9 cellular contexts compared by ENCODE assay signal in genomic region chr2:217988840-217989204, GRCh38. TPM values are rescaled to one million over a fixed set of nuclear protein-coding genes. Genes with fewer than 3 reads are reported as not detected.
DNase-seq lines count a peak whose midpoint lies in the region; ATAC-seq and TF ChIP-seq lines count a peak whose summit lies in the region.
"Had no signal": no experiment of that assay in that cellular context is flagged by ENCODE, and none has a peak within 500 bp of the region (broad histone marks: within the 10 kb centered on the region; RNA-seq: fewer than 3 reads in every experiment).

No MANE protein-coding gene starts in this region.

- H3K9ac ChIP-seq in SK-N-SH: no peak overlapping the region

- POLR2A ChIA-PET in SK-N-SH (lab: Yijun Ruan, JAX): interaction anchor here (1.2 kb wide), 1 partner anchor 203 kb away, joined by 6 read pairs; no protein-coding TSS in a partner anchor

- CTCF ChIA-PET in SK-N-SH (lab: Yijun Ruan, JAX): interaction anchor here (0.7 to 30.4 kb wide), 33 partner anchors 10 to 206 kb away, joined by 3 to 666 read pairs (median 4); partner anchors contain the start of genes RUFY4 and TNS1

- H3K27me3 ChIP-seq in SK-N-SH (ENCODE audit: insufficient read depth): no peaks in the 10 kb centered on the region
- H3K27me3 ChIP-seq: testis had no signal

- H4K20me1 ChIP-seq in SK-N-SH (ENCODE audit: insufficient read depth): peaks cover 85% of the 10 kb centered on the region

- no peaks in the 10 kb centered on the region for H3K9me2 ChIP-seq in SK-N-SH

- no peak for TF ChIP-seq RAD21 in SK-N-SH (IDR thresholded peaks at IDR 0.05; ENCODE audit: low read length)

- peaks cover 18 to 46% of the 10 kb centered on the region in 2 experiments for H3K36me3 ChIP-seq in SK-N-SH (replicated peaks in 1 of 2; ENCODE audit: control insufficient read depth in 1 of 2, insufficient read depth in 2 of 2, low read length in 1 of 2)

- ATAC-seq in HG02840 (IDR thresholded peaks at IDR 0.05; ENCODE audit: low FRiP score, unreplicated experiment) (no peak), HG03342 (IDR thresholded peaks at IDR 0.05; ENCODE audit: unreplicated experiment) (no peak)

- no peak overlapping the region for H2AFZ ChIP-seq in SK-N-SH (ENCODE audit: low read depth)

- peaks cover 15% of the 10 kb centered on the region for H3F3A ChIP-seq in SK-N-SH (replicated peaks; ENCODE audit: insufficient read depth)

- peak overlapping the region in 1 of 2 experiments; percentile 36; a peak in 2 of 4 replicates for H3K27ac ChIP-seq in SK-N-SH (ENCODE audit: low read depth in 2 of 2, low read length in 1 of 2)

- intact Hi-C loops in cardiac septum (cut with DNase I): loop anchor here (1.0 to 5.0 kb wide), 4 partner anchors 45 to 200 kb away; no protein-coding TSS in a partner anchor

- H3K4me3 ChIP-seq in SK-N-SH (ENCODE audit: low read depth in 2 of 2, low read length in 1 of 2): no peak overlapping the region; a peak in 1 of 4 replicates
- H3K4me3 ChIP-seq: testis had no signal

- TF ChIP-seq EP300 in SK-N-SH (IDR thresholded peaks at IDR 0.05; ENCODE audit: borderline replicate concordance in 1 of 2, low read depth in 1 of 2, low read length in 1 of 2): 0 out of 4 replicates have a peak, but pooled peaks of 1 of the 2 experiments have one; percentile 0

- peak; percentile 76 for DNase-seq in EH (ENCODE audit: low read depth)
- no peak for DNase-seq in SK-N-SH
- DNase-seq in cardiac septum (ENCODE audit: low spot score): peak; percentile 70
- peak; percentile 73 for DNase-seq in renal cortical epithelial cell (ENCODE audit: low read depth)
- no peak for DNase-seq in DMS79 (lab: John Stamatoyannopoulos, UW)
- DNase-seq in GM10266 (ENCODE audit: extremely low spot score): no peak

- peaks cover 8 to 20% of the 10 kb centered on the region in 2 experiments; a peak in 3 of 4 replicates for H3K4me1 ChIP-seq in SK-N-SH (ENCODE audit: control insufficient read depth in 1 of 2, insufficient read depth in 2 of 2, low read depth in 1 of 2, low read length in 1 of 2)

- peaks cover 80% of the 10 kb centered on the region for H3K79me2 ChIP-seq in SK-N-SH (ENCODE audit: insufficient read depth)

- WGBS in SK-N-SH (ENCODE audit: low lambda C conversion rate): 48% methylated on average over 4 of the region's 4 CpGs

- peak overlapping the region; percentile 41; the same call in 1 of the 2 replicates for H3K4me2 ChIP-seq in SK-N-SH

- 0 out of 2 replicates have a peak, but pooled peaks have one; percentile 35 for TF ChIP-seq CTCF in SK-N-SH (IDR thresholded peaks at IDR 0.05)
- no peak for TF ChIP-seq CTCF in GM10266 (IDR thresholded peaks at IDR 0.05; ENCODE audit: control insufficient read depth, insufficient read depth, low read depth, missing control alignments)

- H3K9me3 ChIP-seq in SK-N-SH: no peaks in the 10 kb centered on the region
- H3K9me3 ChIP-seq: testis had no signal

TF ChIP-seq in SK-N-SH, 30 proteins besides CTCF, POLR2A, EP300 and RAD21:
- TF ChIP-seq GABPA (IDR thresholded peaks at IDR 0.05; ENCODE audit: low read depth) (no peak), POLR2AphosphoS5 (IDR thresholded peaks at IDR 0.05; ENCODE audit: low read depth, low read length) (no peak), YY1 (IDR thresholded peaks at IDR 0.05; ENCODE audit: low read depth) (no peak), FOXJ3 (CRISPR knock-in tag; IDR thresholded peaks at IDR 0.05) (no peak), RCOR1 (IDR thresholded peaks at IDR 0.05; ENCODE audit: low read length) (no peak), ZBTB33 (IDR thresholded peaks at IDR 0.05; ENCODE audit: borderline replicate concordance, low read depth) (no peak), MXI1 (IDR thresholded peaks at IDR 0.05; ENCODE audit: low read depth, low read length) (no peak), SMC3 (IDR thresholded peaks at IDR 0.05; ENCODE audit: low read depth, low read length) (no peak), TEAD4 (IDR thresholded peaks at IDR 0.05; ENCODE audit: borderline replicate concordance, insufficient read depth) (no peak), NFIC (IDR thresholded peaks at IDR 0.05; ENCODE audit: borderline replicate concordance) (no peak), USF1 (IDR thresholded peaks at IDR 0.05; ENCODE audit: borderline replicate concordance, low read depth) (no peak)

RNA-seq across cellular contexts. Expression of gene TNS1, which starts 14.0 kb away (rescaled TPM):
- 10.5 and 12.1 TPM in 2 replicates for polyA plus RNA-seq in SK-N-SH (2012; rRNA removed)
- polyA plus RNA-seq in SK-N-SH (2012; cell fraction: cytosol; rRNA removed): 7.1 and 10.2 TPM in 2 replicates
- polyA plus RNA-seq in SK-N-SH (2012; cell fraction: nucleus; rRNA removed): 34.1 and 40.8 TPM in 2 replicates
- total RNA-seq in cardiac septum (870 TPM), renal cortical epithelial cell (36.1 and 206 TPM in 2 replicates)

Comparison
In these comparisons a context has a peak if more than half of its experiments do, and no peak if none do; other contexts are left out.
1. DNase-seq: peak in EH (single experiment), cardiac septum (single experiment) and renal cortical epithelial cell (single experiment); none in SK-N-SH (single experiment), DMS79 (single experiment) and GM10266 (single experiment).